Comparison of ENCODE assay signal across 20 cellular contexts in the genomic region with DNA sequence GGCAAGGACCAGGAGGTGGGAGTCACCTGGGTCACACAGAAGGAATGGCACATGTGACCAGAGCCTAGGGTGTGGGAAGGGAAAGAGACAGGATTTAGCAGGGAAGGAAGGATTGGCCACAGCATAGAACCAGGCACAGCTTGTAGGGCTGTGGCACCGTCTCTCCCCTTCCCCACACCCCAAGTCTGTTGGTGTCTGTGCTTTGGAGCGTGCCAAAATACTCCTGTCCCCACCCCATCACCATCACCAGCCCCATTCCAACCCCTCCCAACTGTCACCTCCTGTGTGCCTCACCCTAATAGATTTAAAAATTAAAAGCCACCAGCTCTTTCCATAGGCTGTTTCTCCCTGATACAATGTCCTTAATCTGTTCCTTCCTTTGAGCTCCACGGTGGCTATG. TPM values are rescaled to one million over a fixed set of nuclear protein-coding genes. Genes with fewer than 3 reads are reported as not detected.
A peak's percentile ranks its signal among the peaks of the same experiment; 100 is the strongest.
DNase-seq lines count a peak whose midpoint lies in the region; ATAC-seq, FAIRE-seq and TF ChIP-seq lines count a peak whose summit lies in the region.
"Had no signal": no experiment of that assay in that cellular context is flagged by ENCODE, and none has a peak within 500 bp of the region (broad histone marks: within the 10 kb centered on the region; RNA-seq: fewer than 3 reads in every experiment).

No MANE protein-coding gene starts in this region.

- H3K4me3 ChIP-seq in Caco-2 (ENCODE audit: low read depth, low read length), result no peak overlapping the region
- H3K4me3 ChIP-seq: A549, GM23338 had no signal

- TF ChIP-seq CTCF in Caco-2 (IDR thresholded peaks at IDR 0.05; ENCODE audit: insufficient read depth in 1 of 2, low read depth in 1 of 2, low read length in 1 of 2, severe bottlenecking in 1 of 2, unreplicated experiment in 1 of 2) (no peak), chondrocyte (IDR thresholded peaks at IDR 0.05) (no peak), type B pancreatic cell (conservative IDR thresholded peaks at IDR 0.05) (no peak)

- H3K36me3 ChIP-seq in Caco-2 (ENCODE audit: control insufficient read depth, insufficient read depth, low read length), result no peaks in the 10 kb centered on the region

- CTCF ChIA-PET in Caco-2 (lab: Charles Lee), result interaction anchor here (0.6 to 1.3 kb wide), 2 partner anchors 18 to 55 kb away, joined by 3 to 4 read pairs; partner anchors contain the start of gene SGSM1

- POLR2A ChIA-PET in Caco-2 (lab: Charles Lee), result no interaction called here

- no peaks in the 10 kb centered on the region for H3K27me3 ChIP-seq in Caco-2 (replicated peaks; ENCODE audit: control insufficient read depth, insufficient read depth, low read length)

- no peaks in the 10 kb centered on the region for H3K27me3 Mint-ChIP-seq in Caco-2 (ENCODE audit: insufficient read depth, unreplicated experiment)
- peaks cover 50% of the 10 kb centered on the region for H3K27me3 Mint-ChIP-seq in chondrocyte (ENCODE audit: low read depth)
- H3K27me3 Mint-ChIP-seq in type B pancreatic cell, result no peaks in the 10 kb centered on the region
- H3K27me3 Mint-ChIP-seq: CD4-positive, alpha-beta memory T cell had no signal

- H3K9me3 ChIP-seq in Caco-2, result no peaks in the 10 kb centered on the region
- H3K9me3 ChIP-seq: A549 had no signal

- DNase-seq in Right ventricle myocardium superior (peak; percentile 2), Right ventricle myocardium inferior (ENCODE audit: missing footprints) (no peak), Caco-2 (no peak), chondrocyte (ENCODE audit: low spot score) (peak; percentile 11), type B pancreatic cell (ENCODE audit: extremely low spot score, unreplicated experiment) (no peak), cortex of kidney (lab: John Stamatoyannopoulos, UW) (no peak), HTR-8/SVneo (ENCODE audit: insufficient read length, low spot score) (no peak)
- DNase-seq: AML-193; Calu3; CD4-positive, alpha-beta memory T cell; DMS79 treated with DMSO at 0.1 percent for 48 hours; GF-D8; H7; HFFc6 had no signal

- no peak for FAIRE-seq in HTR-8/SVneo (lab: Jason Lieb, UNC)
- FAIRE-seq: A549 had no signal

- peak overlapping the region; percentile 7 for H3K27ac Mint-ChIP-seq in Caco-2 (ENCODE audit: unreplicated experiment)
- H3K27ac Mint-ChIP-seq in chondrocyte (ENCODE audit: unreplicated experiment), result no peak overlapping the region
- H3K27ac Mint-ChIP-seq in type B pancreatic cell, result peak overlapping the region; percentile 50
- H3K27ac Mint-ChIP-seq: GM23338, HFFc6, IgD-negative memory B cell had no signal

- intact Hi-C loops in Right ventricle myocardium superior (cut with DNase I) (no loop called here), Right ventricle myocardium inferior (cut with DNase I) (no loop called here), Caco-2 (cut with micrococcal nuclease; ENCODE audit: unreplicated experiment) (no loop called here)

- ATAC-seq in Right ventricle myocardium superior (ENCODE audit: poor library complexity) (no peak), Right ventricle myocardium inferior (no peak)
- ATAC-seq: A549, GM23338, HCT116 had no signal

- H3K4me1 Mint-ChIP-seq in Caco-2 (ENCODE audit: low read depth, unreplicated experiment), result peaks cover 12% of the 10 kb centered on the region
- peaks cover 6% of the 10 kb centered on the region for H3K4me1 Mint-ChIP-seq in chondrocyte (ENCODE audit: low read depth)
- H3K4me1 Mint-ChIP-seq in type B pancreatic cell (ENCODE audit: unreplicated experiment), result peaks cover 8% of the 10 kb centered on the region
- H3K4me1 Mint-ChIP-seq: CD14-positive monocyte, GM23338 had no signal

- no TSS peak for BruUV-seq in Caco-2 (replicated peaks; lab: Mats Ljungman, UMichigan)

- peaks cover 20% of the 10 kb centered on the region for H3K4me1 ChIP-seq in Caco-2

- no peaks in the 10 kb centered on the region for H3K36me3 Mint-ChIP-seq in Caco-2 (ENCODE audit: insufficient read depth, unreplicated experiment)
- no peaks in the 10 kb centered on the region for H3K36me3 Mint-ChIP-seq in chondrocyte (ENCODE audit: low read depth)
- no peaks in the 10 kb centered on the region for H3K36me3 Mint-ChIP-seq in type B pancreatic cell
- H3K36me3 Mint-ChIP-seq: CD14-positive monocyte; CD4-positive, alpha-beta memory T cell; IgD-negative memory B cell had no signal

- H3K9me3 Mint-ChIP-seq in Caco-2 (ENCODE audit: unreplicated experiment) (no peaks in the 10 kb centered on the region), chondrocyte (ENCODE audit: low read depth) (no peaks in the 10 kb centered on the region), type B pancreatic cell (no peaks in the 10 kb centered on the region)
- H3K9me3 Mint-ChIP-seq: CD14-positive monocyte; CD4-positive, alpha-beta memory T cell; GM23338; IgD-negative memory B cell had no signal

- H3K4me3 Mint-ChIP-seq in Caco-2 (ENCODE audit: unreplicated experiment) (no peak overlapping the region), chondrocyte (ENCODE audit: unreplicated experiment) (no peak overlapping the region), type B pancreatic cell (no peak overlapping the region)
- H3K4me3 Mint-ChIP-seq: CD14-positive monocyte; CD4-positive, alpha-beta memory T cell; GM23338; HFFc6; IgD-negative memory B cell had no signal

RNA-seq across cellular contexts. Expression of gene SGSM1, which starts 18.2 kb away (rescaled TPM):
- total RNA-seq in Right ventricle myocardium superior, result 9.2 TPM
- total RNA-seq in Right ventricle myocardium inferior, result 7.5 TPM
- 5.5 and 6.1 TPM in 2 replicates for total RNA-seq in Caco-2 (2022)
- total RNA-seq in chondrocyte, result 0.05 TPM in 1 of 3 replicates, not detected in the others
- total RNA-seq in type B pancreatic cell (ENCODE audit: low replicate concordance), result 3.7 and 5.1 TPM in 2 replicates
- total RNA-seq: HFFc6, HT1080 had no signal

RNA-seq across cellular contexts. Expression of gene PIWIL3, which starts 49.7 kb away (rescaled TPM):
- total RNA-seq in Right ventricle myocardium superior, result not detected
- not detected for total RNA-seq in Right ventricle myocardium inferior
- total RNA-seq in Caco-2 (2022), result 0.16 and 0.45 TPM in 2 replicates
- total RNA-seq in chondrocyte, result not detected in 3 replicates
- not detected in 2 replicates for total RNA-seq in type B pancreatic cell (ENCODE audit: low replicate concordance)
- total RNA-seq: Calu3; CD4-positive, alpha-beta memory T cell; HFFc6; HT1080 had no signal

Comparison
In these comparisons a context has a peak if more than half of its experiments do, and no peak if none do; other contexts are left out.
1. DNase-seq: peak in Right ventricle myocardium superior (single experiment) and chondrocyte (single experiment); none in Right ventricle myocardium inferior (single experiment), Caco-2 (0 of 2), type B pancreatic cell (single experiment), cortex of kidney (single experiment) and HTR-8/SVneo (single experiment).